ENCODE assay signal across 14 cellular contexts in the genomic region with DNA sequence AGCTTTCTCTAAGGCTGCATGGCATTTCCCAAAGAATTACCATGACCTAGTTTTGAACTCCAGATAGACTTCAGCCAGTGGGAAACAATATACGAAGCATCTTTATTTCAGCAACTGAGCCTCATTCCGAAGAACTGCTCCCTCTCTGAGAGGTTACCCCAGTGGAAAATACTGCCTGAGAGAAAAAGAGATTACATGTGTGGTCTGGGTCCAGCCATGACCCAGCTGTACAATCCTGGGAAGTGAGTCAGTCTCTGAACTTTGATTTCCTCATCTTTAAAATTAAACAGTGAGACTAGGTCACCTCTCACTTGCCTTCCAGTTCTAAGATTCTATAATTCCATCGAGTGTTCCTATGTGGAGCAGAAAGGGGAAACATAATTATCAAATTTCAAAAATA. TPM values are rescaled to one million over a fixed set of nuclear protein-coding genes. Genes with fewer than 3 reads are reported as not detected.
A peak's percentile ranks its signal among the peaks of the same experiment; 100 is the strongest.
DNase-seq lines count a peak whose midpoint lies in the region; ATAC-seq and TF ChIP-seq lines count a peak whose summit lies in the region.
"Had no signal": no experiment of that assay in that cellular context is flagged by ENCODE, and none has a peak within 500 bp of the region (broad histone marks: within the 10 kb centered on the region; RNA-seq: fewer than 3 reads in every experiment).

No MANE protein-coding gene starts in this region.

- TF ChIP-seq POLR2A in vagina (IDR thresholded peaks at IDR 0.05) = no peak

- POLR2A ChIA-PET in GM10248 (lab: Yijun Ruan, JAX) = no interaction called here

- no peaks in the 10 kb centered on the region for H3K36me3 ChIP-seq in vagina
- H3K36me3 ChIP-seq: BE2C, tibial artery had no signal

- no peaks in the 10 kb centered on the region for H3K27me3 ChIP-seq in vagina
- H3K27me3 ChIP-seq: BE2C, tibial artery had no signal

- H3K27ac ChIP-seq in vagina = no peak overlapping the region
- H3K27ac ChIP-seq: tibial artery had no signal

- TF ChIP-seq CTCF in GM10248 (IDR thresholded peaks at IDR 0.05; ENCODE audit: control extremely low read depth, extremely low read depth, low read depth, missing control alignments) = no peak
- no peak for TF ChIP-seq CTCF in vagina (IDR thresholded peaks at IDR 0.05)

- ATAC-seq in esophagus mucosa = peak; percentile 33
- no peak for ATAC-seq in GM19324 (IDR thresholded peaks at IDR 0.05; ENCODE audit: low FRiP score, unreplicated experiment)

- intact Hi-C loops in vagina (cut with DNase I) = no loop called here

- no peak overlapping the region for H3K4me3 ChIP-seq in vagina
- H3K4me3 ChIP-seq: tibial artery had no signal

- CTCF ChIA-PET in GM10248 (lab: Yijun Ruan, JAX) = interaction anchor here (1.2 to 2.3 kb wide), 2 partner anchors 11 to 38 kb away, joined by 3 to 9 read pairs; no protein-coding TSS in a partner anchor

- H3K4me1 ChIP-seq in vagina = no peaks in the 10 kb centered on the region

- H3K9me3 ChIP-seq in vagina = no peaks in the 10 kb centered on the region
- H3K9me3 ChIP-seq: BE2C, tibial artery had no signal

- in situ Hi-C loops in ACHN (cut with HindIII; ENCODE audit: low pct_ligation_motif_present, low pct_unique_long_range_greater_than_20kb, low sequenced_read_pairs) = no loop called here

- peak; percentile 31 for DNase-seq in ACHN
- DNase-seq in M059J (ENCODE audit: low read depth) = peak; percentile 95
- peak; percentile 43 to 65 for DNase-seq in lung microvascular endothelial cell (ENCODE audit: low read depth in 2 of 2)
- no peak for DNase-seq in GM10248 (ENCODE audit: extremely low spot score)
- DNase-seq in NCI-H1092 (lab: John Stamatoyannopoulos, UW) = no peak
- no peak for DNase-seq in vagina (ENCODE audit: extremely low spot score in 2 of 2)
- DNase-seq: BE2C; erythroblast; NCI-H2171 treated with DMSO at 0.1 percent for 48 hours; SHP77; stimulated activated CD4-positive, alpha-beta T cell treated with anti-CD3 and anti-CD28 coated beads, Interleukin-4, amount 100 ng/mL, for 24 hours; tibial artery had no signal

RNA-seq across cellular contexts. Expression of a gene that starts 42.4 kb away (rescaled TPM):
- 12.7 and 26.3 TPM in 2 replicates for total RNA-seq in M059J (2014; rRNA removed; shearing (Covaris generic))
- 3.0 TPM for total RNA-seq in esophagus mucosa
- total RNA-seq in lung microvascular endothelial cell = 9.7 and 14.2 TPM in 2 replicates
- total RNA-seq in vagina = 5.9 TPM

Comparison
In these comparisons a context has a peak if more than half of its experiments do, and no peak if none do; other contexts are left out.
1. DNase-seq: peak in ACHN (single experiment), M059J (single experiment) and lung microvascular endothelial cell (2 of 2); none in GM10248 (single experiment), NCI-H1092 (single experiment) and vagina (0 of 2).